4 cellular contexts compared by ENCODE assay signal in the genomic region with DNA sequence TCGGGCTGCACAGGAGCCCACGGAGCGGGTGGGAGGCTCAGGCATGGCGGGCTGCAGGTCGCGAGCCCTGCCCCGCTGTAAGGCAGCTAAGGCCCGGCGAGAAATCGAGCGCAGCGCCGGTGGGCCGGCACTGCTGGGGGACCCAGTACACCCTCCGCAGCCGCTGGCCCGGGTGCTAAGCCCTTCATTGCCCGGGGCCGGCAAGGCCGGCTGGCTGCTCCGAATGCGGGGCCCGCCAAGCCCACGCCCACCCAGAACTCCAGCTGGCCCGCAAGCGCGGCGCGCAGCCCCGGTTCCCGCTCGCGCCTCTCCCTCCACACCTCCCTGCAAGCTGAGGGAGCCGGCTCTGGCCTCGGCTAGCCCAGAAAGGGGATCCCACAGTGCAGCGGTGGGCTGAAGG. TPM values are rescaled to one million over a fixed set of nuclear protein-coding genes. Genes with fewer than 3 reads are reported as not detected.
"Had no signal": no experiment of that assay in that cellular context is flagged by ENCODE, and none has a peak within 500 bp of the region (broad histone marks: within the 10 kb centered on the region; RNA-seq: fewer than 3 reads in every experiment).

No MANE protein-coding gene starts in this region.

RNA-seq across cellular contexts. Expression of a gene that starts 11.2 kb away (rescaled TPM):
- total RNA-seq: activated naive CD4-positive, alpha-beta T cell treated with anti-CD3 and anti-CD28 coated beads for 36 hours; activated naive CD8-positive, alpha-beta T cell treated with anti-CD3 and anti-CD28 coated beads for 36 hours; activated T-helper 1 cell treated with anti-CD3 and anti-CD28 coated beads, Interleukin-12 subunit alpha, Interleukin-12 subunit beta, Interleukin-2, Interleukin-4 antibody, amounts not matched to agents 30 ng/mL and 10 ng/mL and 1 ng/mL, durations not matched to agents 14 hours and 24 hours and 36 hours; activated T-helper 2 cell treated with anti-CD3 and anti-CD28 coated beads, Interferon-gamma antibody, Interleukin-2, Interleukin-4, amounts not matched to agents 10 μg/mL and 5 μg/mL and 100 μg/mL, durations not matched to agents 14 hours and 24 hours and 36 hours had no signal
